ENCODE assay signal across 8 cellular contexts in genomic region chr12:6927999-6928702, GRCh38. TPM values are rescaled to one million over a fixed set of nuclear protein-coding genes. Genes with fewer than 3 reads are reported as not detected.
DNase-seq lines count a peak whose midpoint lies in the region; TF ChIP-seq lines count a peak whose summit lies in the region.

No MANE protein-coding gene starts in this region.

- no peaks in the 10 kb centered on the region for H3K9me2 ChIP-seq in GM23248 (ENCODE audit: insufficient read depth)

- H3K27ac Mint-ChIP-seq in glutamatergic neuron (ENCODE audit: unreplicated experiment) (peak overlapping the region; percentile 82), progenitor cell of endocrine pancreas (peak overlapping the region; percentile 95)

- H3K27ac ChIP-seq in GM23248, result peak overlapping the region; percentile 56

- peaks cover 40% of the 10 kb centered on the region for H3K4me1 Mint-ChIP-seq in glutamatergic neuron (ENCODE audit: low read depth, unreplicated experiment)
- H3K4me1 Mint-ChIP-seq in progenitor cell of endocrine pancreas (ENCODE audit: low read depth), result peaks cover 65% of the 10 kb centered on the region

- H3K36me3 ChIP-seq in GM23248 (ENCODE audit: low read depth), result 0 out of 2 replicates have a peak, but pooled peaks cover 6% of the 10 kb centered on the region

- 0 out of 2 replicates have a peak overlapping the region, but pooled peaks have one; percentile 34 for H2AFZ ChIP-seq in GM23248

- H3F3A ChIP-seq in GM23248 (ENCODE audit: insufficient read depth), result peaks cover 51% of the 10 kb centered on the region

- H3K9ac ChIP-seq in GM23248, result peak overlapping the region; percentile 96

- peaks cover 61% of the 10 kb centered on the region for H3K79me2 ChIP-seq in GM23248 (ENCODE audit: insufficient read depth)

- H4K20me1 ChIP-seq in GM23248 (ENCODE audit: insufficient read depth), result peaks cover 10% of the 10 kb centered on the region; the same call in 1 of the 2 replicates

- 0 to 1% methylated on average over 2 to 51 of the region's 84 CpGs for WGBS in GM23248 (ENCODE audit: low coverage in 1 of 2, low lambda C conversion rate in 2 of 2, missing lambda C conversion rate in 2 of 2), 2 experiments

- H3K27me3 Mint-ChIP-seq in glutamatergic neuron (ENCODE audit: unreplicated experiment) (peaks cover 23% of the 10 kb centered on the region), progenitor cell of endocrine pancreas (no peaks in the 10 kb centered on the region)

- in situ Hi-C loops in GM23248 (cut with MboI), result no loop called here

- H3K9me3 Mint-ChIP-seq in glutamatergic neuron (ENCODE audit: unreplicated experiment) (peaks cover 28% of the 10 kb centered on the region), progenitor cell of endocrine pancreas (ENCODE audit: low read depth) (no peaks in the 10 kb centered on the region)

- H3K36me3 Mint-ChIP-seq in glutamatergic neuron (ENCODE audit: unreplicated experiment) (peaks cover 4% of the 10 kb centered on the region), progenitor cell of endocrine pancreas (ENCODE audit: insufficient read depth) (no peaks in the 10 kb centered on the region)

- H3K9me3 ChIP-seq in GM23248 (ENCODE audit: low read depth), result no peaks in the 10 kb centered on the region

- no peaks in the 10 kb centered on the region for H3K27me3 ChIP-seq in GM23248 (replicated peaks; ENCODE audit: insufficient read depth)

- peak overlapping the region; percentile 95 for H3K4me2 ChIP-seq in GM23248 (ENCODE audit: unreplicated experiment)

- TF ChIP-seq CTCF in WI38 (IDR thresholded peaks at IDR 0.05; ENCODE audit: low read depth, low read length), result no peak
- TF ChIP-seq CTCF in glutamatergic neuron (IDR thresholded peaks at IDR 0.05; ENCODE audit: partially characterized antibody, unreplicated experiment), result no peak
- TF ChIP-seq CTCF in progenitor cell of endocrine pancreas (IDR thresholded peaks at IDR 0.05; ENCODE audit: unreplicated experiment), result no peak

- DNase-seq in GM23248, result peak; percentile 48
- no peak for DNase-seq in glutamatergic neuron
- DNase-seq in progenitor cell of endocrine pancreas (ENCODE audit: low spot score, unreplicated experiment), result no peak
- no peak for DNase-seq in H4 (ENCODE audit: low spot score)
- no peak for DNase-seq in A172 (ENCODE audit: low spot score)
- DNase-seq in HPDE6-E6E7 (ENCODE audit: extremely low spot score), result no peak
- no peak for DNase-seq in mesenteric fat pad (ENCODE audit: low spot score)

- H3K4me1 ChIP-seq in GM23248 (ENCODE audit: insufficient read depth), result peaks cover 44% of the 10 kb centered on the region

- H3K4me3 ChIP-seq in GM23248 (peak overlapping the region; percentile 99), WI38 (ENCODE audit: low read depth, low read length) (peak overlapping the region; percentile 75)

- H3K4me3 Mint-ChIP-seq in glutamatergic neuron (ENCODE audit: unreplicated experiment), result peak overlapping the region; percentile 99
- H3K4me3 Mint-ChIP-seq in progenitor cell of endocrine pancreas (ENCODE audit: low read depth), result peak overlapping the region; percentile 99

RNA-seq across cellular contexts. Expression of gene ATN1, which starts 0.4 kb away (rescaled TPM):
- 6.5 and 8.7 TPM in 2 replicates for total RNA-seq in GM23248 (2014; rRNA removed; shearing (Covaris generic))
- polyA plus RNA-seq in GM23248 (2016; fragmentation: Nextera tagmentation; extraction: Ambion mirVana), result 13.3 and 14.7 TPM in 2 replicates
- total RNA-seq in glutamatergic neuron (ENCODE audit: unreplicated experiment) (94.6 TPM), progenitor cell of endocrine pancreas (226 and 250 TPM in 2 replicates), mesenteric fat pad (148 TPM)
- total RNA-seq in H4 (2014; rRNA removed; shearing (Covaris generic)), result 6.0 and 14.2 TPM in 2 replicates
- total RNA-seq in A172 (2014; rRNA removed; shearing (Covaris generic)), result 3.1 and 6.6 TPM in 2 replicates

RNA-seq across cellular contexts. Expression of gene ENO2, which starts 13.8 kb away (rescaled TPM):
- 10.1 and 16.3 TPM in 2 replicates for total RNA-seq in GM23248 (2014; rRNA removed; shearing (Covaris generic))
- polyA plus RNA-seq in GM23248 (2016; fragmentation: Nextera tagmentation; extraction: Ambion mirVana), result 32.8 and 34.2 TPM in 2 replicates
- total RNA-seq in glutamatergic neuron (ENCODE audit: unreplicated experiment) (182 TPM), progenitor cell of endocrine pancreas (77.9 and 79.0 TPM in 2 replicates), mesenteric fat pad (5.3 TPM)
- total RNA-seq in H4 (2014; rRNA removed; shearing (Covaris generic)), result 10.6 and 11.2 TPM in 2 replicates
- 21.5 and 24.7 TPM in 2 replicates for total RNA-seq in A172 (2014; rRNA removed; shearing (Covaris generic))

RNA-seq across cellular contexts. Expression of gene RNU7-1, which starts 15.5 kb away (rescaled TPM):
- total RNA-seq in GM23248 (2014; rRNA removed; shearing (Covaris generic)), result not detected in 2 replicates
- not detected in 2 replicates for polyA plus RNA-seq in GM23248 (2016; fragmentation: Nextera tagmentation; extraction: Ambion mirVana)
- total RNA-seq in glutamatergic neuron (ENCODE audit: unreplicated experiment) (not detected), progenitor cell of endocrine pancreas (not detected in 2 replicates), mesenteric fat pad (not detected)
- total RNA-seq in H4 (2014; rRNA removed; shearing (Covaris generic)), result not detected in 2 replicates
- total RNA-seq in A172 (2014; rRNA removed; shearing (Covaris generic)), result not detected in 2 replicates

RNA-seq across cellular contexts. Expression of gene C12orf57, which starts 15.7 kb away (rescaled TPM):
- 261 and 264 TPM in 2 replicates for total RNA-seq in GM23248 (2014; rRNA removed; shearing (Covaris generic))
- 247 and 257 TPM in 2 replicates for polyA plus RNA-seq in GM23248 (2016; fragmentation: Nextera tagmentation; extraction: Ambion mirVana)
- total RNA-seq in glutamatergic neuron (ENCODE audit: unreplicated experiment) (184 TPM), progenitor cell of endocrine pancreas (268 and 277 TPM in 2 replicates), mesenteric fat pad (125 TPM)
- total RNA-seq in H4 (2014; rRNA removed; shearing (Covaris generic)), result 219 and 260 TPM in 2 replicates
- 1.8 TPM in 1 of 2 replicates, not detected in the other for total RNA-seq in A172 (2014; rRNA removed; shearing (Covaris generic))

RNA-seq across cellular contexts. Expression of gene PTPN6, which starts 23.0 kb away (rescaled TPM):
- total RNA-seq in GM23248 (2014; rRNA removed; shearing (Covaris generic)), result not detected in 2 replicates
- polyA plus RNA-seq in GM23248 (2016; fragmentation: Nextera tagmentation; extraction: Ambion mirVana), result 0.21 and 0.35 TPM in 2 replicates
- total RNA-seq in glutamatergic neuron (ENCODE audit: unreplicated experiment) (3.8 TPM), progenitor cell of endocrine pancreas (65.4 and 70.2 TPM in 2 replicates), mesenteric fat pad (47.2 TPM)
- total RNA-seq in H4 (2014; rRNA removed; shearing (Covaris generic)), result not detected in 2 replicates
- 0.31 and 0.48 TPM in 2 replicates for total RNA-seq in A172 (2014; rRNA removed; shearing (Covaris generic))
